In the genomic region with DNA sequence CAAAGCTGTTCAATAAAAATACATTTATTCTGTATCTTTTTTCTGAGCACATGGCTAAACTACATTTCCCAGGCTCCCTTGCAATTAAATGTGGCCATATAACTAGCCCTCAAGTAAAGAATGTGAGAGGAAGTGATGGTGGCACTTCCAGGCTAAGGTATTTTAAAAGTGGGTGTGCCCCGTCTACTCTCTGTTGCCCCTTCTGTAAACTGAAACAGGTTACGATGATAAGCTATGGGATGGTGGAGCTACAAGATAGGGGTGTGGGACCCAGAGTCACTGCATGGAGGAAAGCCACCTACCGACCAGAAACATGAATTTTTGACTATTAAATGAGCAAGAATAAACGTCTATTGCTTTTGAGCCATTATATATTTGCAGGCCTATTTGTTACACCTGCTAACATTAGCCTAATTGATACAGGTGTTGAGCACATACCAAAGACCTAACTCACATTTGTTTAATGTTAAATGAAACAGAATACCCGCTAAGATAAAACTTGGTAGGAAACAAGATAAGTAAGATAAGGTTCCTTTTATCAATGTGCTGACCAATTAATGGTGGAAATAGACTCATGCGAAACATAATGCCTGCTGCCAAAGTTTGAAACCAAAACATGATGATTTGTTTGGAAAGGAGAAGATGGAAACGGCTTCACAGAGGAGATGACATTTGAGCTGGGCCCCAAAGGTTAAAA, we compare ENCODE assay signal across 8 cellular contexts. TPM values are rescaled to one million over a fixed set of nuclear protein-coding genes. Genes with fewer than 3 reads are reported as not detected.
DNase-seq lines count a peak whose midpoint lies in the region; ATAC-seq, FAIRE-seq and TF ChIP-seq lines count a peak whose summit lies in the region.

No MANE protein-coding gene starts in this region.

- peaks cover 5% of the 10 kb centered on the region for H3K36me3 Mint-ChIP-seq in nephron progenitor cell (ENCODE audit: low read depth)

- 38% methylated on average over 7 of the region's 7 CpGs for WGBS in GM12878 (ENCODE audit: insufficient coverage, insufficient replicate concordance, low lambda C conversion rate, missing lambda C conversion rate)
- 75 to 90% methylated on average over 6 to 7 of the region's 7 CpGs for WGBS in gastroesophageal sphincter (ENCODE audit: low coverage in 1 of 2), 2 donors
- WGBS in pancreas, 2 donors: 29 to 33% methylated on average over 7 of the region's 7 CpGs

- H3K27me3 Mint-ChIP-seq in nephron progenitor cell (ENCODE audit: low read depth, poor library complexity): peaks cover 11% of the 10 kb centered on the region

- POLR2A ChIA-PET in GM12878 (lab: Charles Lee): interaction anchor here (0.6 to 2.0 kb wide), 7 partner anchors 9 to 134 kb away, joined by 3 to 8 read pairs (median 3); no protein-coding TSS in a partner anchor

- DNase-seq in NAMALWA (ENCODE audit: low spot score): peak; percentile 41
- DNase-seq in GM12878 (ENCODE audit: low read depth, low spot score): no peak
- no peak for DNase-seq in nephron progenitor cell
- no peak for DNase-seq in AG08396 (ENCODE audit: low spot score)
- no peak for DNase-seq in ascending aorta (ENCODE audit: low spot score in 2 of 2)
- DNase-seq in pancreas: no peak

- in situ Hi-C loops in GM12878 (cut with MboI): no loop called here

- no peaks in the 10 kb centered on the region; the same call in 1 of the 2 replicates for H4K20me1 ChIP-seq in GM12878 (ENCODE audit: control insufficient read depth, insufficient read depth)

- TF ChIP-seq POLR2A in GM12878 (IDR thresholded peaks at IDR 0.05; ENCODE audit: low read depth, low read length) (no peak), gastroesophageal sphincter (IDR thresholded peaks at IDR 0.05) (no peak)

- SMC1A ChIA-PET in GM12878 (lab: Charles Lee; ENCODE audit: uncharacterized antibody, unreplicated experiment): interaction anchor here (0.8 to 9.5 kb wide), 23 partner anchors 12 to 173 kb away, joined by 3 to 65 read pairs (median 4); no protein-coding TSS in a partner anchor

- intact Hi-C loops in GM12878 (cut with micrococcal nuclease; ENCODE audit: unreplicated experiment) (loop anchor here (5.0 kb wide), 2 partner anchors 78 to 148 kb away; no protein-coding TSS in a partner anchor), ascending aorta (cut with DNase I) (loop anchor here (5.0 kb wide), 1 partner anchor 268 kb away; no protein-coding TSS in a partner anchor), pancreas (cut with DNase I) (no loop called here)

- H3K36me3 ChIP-seq in GM12878 (ENCODE audit: control insufficient read depth in 2 of 2, insufficient read depth in 2 of 2, low read length in 1 of 2): peaks cover 0 to 3% of the 10 kb centered on the region in 2 experiments; a peak in 1 of 4 replicates
- H3K36me3 ChIP-seq in gastroesophageal sphincter: no peaks in the 10 kb centered on the region
- no peaks in the 10 kb centered on the region for H3K36me3 ChIP-seq in ascending aorta
- no peaks in the 10 kb centered on the region for H3K36me3 ChIP-seq in pancreas

- peaks cover 73% of the 10 kb centered on the region for H3K4me1 Mint-ChIP-seq in nephron progenitor cell

- TF ChIP-seq EP300 in GM12878 (IDR thresholded peaks at IDR 0.05; ENCODE audit: borderline replicate concordance in 1 of 2, control insufficient read depth in 1 of 2, low read depth in 2 of 2, low read length in 2 of 2) (no peak), gastroesophageal sphincter (IDR thresholded peaks at IDR 0.05) (no peak)

- FAIRE-seq in GM12878 (lab: Jason Lieb, UNC) (no peak), pancreas (lab: Jason Lieb, UNC) (no peak)

- CTCF ChIA-PET in GM12878 (lab: Yijun Ruan, JAX): interaction anchor here (0.8 to 4.1 kb wide), 14 partner anchors 19 to 148 kb away, joined by 3 to 18 read pairs (median 6); no protein-coding TSS in a partner anchor

- RAD21 ChIA-PET in GM12878 (lab: Charles Lee; ENCODE audit: unreplicated experiment): interaction anchor here (0.9 to 4.7 kb wide), 15 partner anchors 14 to 160 kb away, joined by 3 to 49 read pairs (median 4); no protein-coding TSS in a partner anchor

- H3K4me3 ChIP-seq in GM08714 (ENCODE audit: low read length): peak overlapping the region; percentile 83; the same call in 1 of the 2 replicates
- H3K4me3 ChIP-seq in GM12878: peak overlapping the region; percentile 98
- no peak overlapping the region for H3K4me3 ChIP-seq in gastroesophageal sphincter
- H3K4me3 ChIP-seq in ascending aorta: peak overlapping the region in 1 of 2 donors; percentile 83
- no peak overlapping the region for H3K4me3 ChIP-seq in pancreas

- no peaks in the 10 kb centered on the region for H3K27me3 ChIP-seq in GM12878 (replicated peaks in 1 of 2; ENCODE audit: control insufficient read depth in 2 of 2, insufficient read depth in 2 of 2, low read length in 1 of 2)
- H3K27me3 ChIP-seq in gastroesophageal sphincter: peaks cover 15% of the 10 kb centered on the region
- no peaks in the 10 kb centered on the region for H3K27me3 ChIP-seq in ascending aorta
- H3K27me3 ChIP-seq in pancreas: no peaks in the 10 kb centered on the region

- TSS peak; percentile 31 for BruUV-seq in GM12878 (replicated peaks; lab: Mats Ljungman, UMichigan)

- peak overlapping the region; percentile 76 for H3K27ac ChIP-seq in GM12878 (ENCODE audit: control insufficient read depth, insufficient read depth)
- peak overlapping the region in 1 of 4 donors; percentile 84 for H3K27ac ChIP-seq in gastroesophageal sphincter
- no peak overlapping the region for H3K27ac ChIP-seq in ascending aorta
- no peak overlapping the region for H3K27ac ChIP-seq in pancreas

- TF ChIP-seq CTCF in GM12878 (IDR thresholded peaks at IDR 0.05 in 2 of 3, conservative IDR thresholded peaks at IDR 0.05 in 1 of 3; ENCODE audit: control insufficient read depth in 2 of 3, extremely low read depth in 1 of 3, insufficient read depth in 1 of 3, low read depth in 3 of 3, low read length in 3 of 3) (peak in 1 of 3 experiments; percentile 23; a peak in 1 of 6 replicates), nephron progenitor cell (IDR thresholded peaks at IDR 0.05) (no peak), gastroesophageal sphincter (IDR thresholded peaks at IDR 0.05) (no peak), ascending aorta (IDR thresholded peaks at IDR 0.05) (no peak), pancreas (IDR thresholded peaks at IDR 0.05) (no peak)

- no peaks in the 10 kb centered on the region for H3K9me3 ChIP-seq in GM12878 (replicated peaks; ENCODE audit: control insufficient read depth, insufficient read depth, low read length)
- no peaks in the 10 kb centered on the region for H3K9me3 ChIP-seq in gastroesophageal sphincter
- no peaks in the 10 kb centered on the region for H3K9me3 ChIP-seq in ascending aorta
- H3K9me3 ChIP-seq in pancreas: peaks cover 0 to under 1% (median 0%) of the 10 kb centered on the region in 4 donors

- H3K4me1 ChIP-seq in GM12878 (ENCODE audit: control insufficient read depth, insufficient read depth, low read length) (peaks cover 6% of the 10 kb centered on the region), gastroesophageal sphincter (peaks cover 0 to 51% (median 4%) of the 10 kb centered on the region in 3 donors), ascending aorta (peaks cover 0 to 5% of the 10 kb centered on the region in 2 donors), pancreas (peaks cover 0 to 6% (median 0%) of the 10 kb centered on the region in 3 donors)

- H3K4me2 ChIP-seq in GM12878 (ENCODE audit: control insufficient read depth, insufficient read depth): peak overlapping the region; percentile 88

- peak overlapping the region; percentile 91 for H3K4me3 Mint-ChIP-seq in nephron progenitor cell

- no peak overlapping the region for H3K27ac Mint-ChIP-seq in nephron progenitor cell

- no peaks in the 10 kb centered on the region for H3K9me3 Mint-ChIP-seq in nephron progenitor cell

- no peak overlapping the region for H2AFZ ChIP-seq in GM12878 (ENCODE audit: control insufficient read depth, low read depth, low read length)

- peak overlapping the region; percentile 66; the same call in 1 of the 2 replicates for H3K9ac ChIP-seq in GM12878 (ENCODE audit: control insufficient read depth, insufficient read depth, low read length)

- TF ChIP-seq RAD21 in GM12878 (IDR thresholded peaks at IDR 0.05; ENCODE audit: insufficient read depth, low read depth, low read length): no peak

- peaks cover 78% of the 10 kb centered on the region for H3K79me2 ChIP-seq in GM12878 (ENCODE audit: control insufficient read depth, insufficient read depth, low read length)

- ATAC-seq in GM12878 (peak; percentile 35), gastroesophageal sphincter (no peak), pancreas (no peak)

TF ChIP-seq in GM12878, 131 proteins besides CTCF, POLR2A, EP300 and RAD21 (continues in another document):
- TF ChIP-seq HCFC1 (IDR thresholded peaks at IDR 0.05; ENCODE audit: low read length) (peak; percentile 78), SIX5 (IDR thresholded peaks at IDR 0.05; ENCODE audit: low read depth, low read length, severe bottlenecking) (peak; percentile 71)

RNA-seq across cellular contexts. Expression of a gene that starts 3.0 kb away (rescaled TPM):
- 396 and 420 TPM in 2 replicates for total RNA-seq in GM12878 (2013; cell fraction: nucleolus; rRNA removed)
- total RNA-seq in GM12878 (2014; rRNA removed) (174 and 176 TPM in 2 replicates), GM12878 (2014; rRNA removed; fragmentation: Illumina TruSeq; extraction: Trizol) (117 and 122 TPM in 2 replicates), GM12878 (2021) (159 and 167 TPM in 2 replicates), gastroesophageal sphincter (100 to 1,000 TPM in 1 of 4 donors, 10 to 100 TPM in 3; 58.6 to 101 (median 69.9) TPM), ascending aorta (141 TPM), pancreas (10 to 100 TPM in 3 of 6 donors, 1 to 10 TPM in 3; 6.4 to 21.7 (median 11.9) TPM)
- polyA plus RNA-seq in GM12878 (2011; ENCODE audit: low read depth): 42.2 TPM
- polyA plus RNA-seq in GM12878 (2011; rRNA removed) (243 and 247 TPM in 2 replicates), GM12878 (2014; fragmentation: Illumina TruSeq; extraction: Trizol) (152 and 192 TPM in 2 replicates), GM12878 (2014; fragmentation: Nextera tagmentation; extraction: Ambion mirVana) (10 to 100 TPM; 51.4 to 55.1 TPM), GM12878 (2014; rRNA removed) (171 and 228 TPM in 2 replicates), GM12878 (2016; fragmentation: Nextera tagmentation; extraction: Ambion mirVana) (10 to 100 TPM; 54.0 to 71.1 TPM), pancreas (10 to 100 TPM in 1 of 2 donors, 1 to 10 TPM in 1; 8.7 to 16.5 TPM)
- polyA plus RNA-seq in GM12878 (2011; cell fraction: cytosol; rRNA removed): 287 and 300 TPM in 2 replicates
- polyA plus RNA-seq in GM12878 (2011; cell fraction: nucleus; rRNA removed): 483 and 489 TPM in 2 replicates
- polyA plus RNA-seq in GM12878 (2012): 64.5 and 80.5 TPM in 2 replicates
- 353 and 414 TPM in 2 replicates for polyA minus RNA-seq in GM12878 (2011; rRNA and poly(A)+ RNA removed)
- 75.5 and 105 TPM in 2 replicates for polyA minus RNA-seq in GM12878 (2011; cell fraction: cytosol; rRNA and poly(A)+ RNA removed)
- polyA minus RNA-seq in GM12878 (2011; cell fraction: nucleus; rRNA and poly(A)+ RNA removed): 237 and 331 TPM in 2 replicates

Comparison
In these comparisons a context has a peak if more than half of its experiments do, and no peak if none do; other contexts are left out.
1. H3K4me3 ChIP-seq: peak in GM08714 (single experiment) and GM12878 (single experiment); none in gastroesophageal sphincter (0 of 2) and pancreas (0 of 4).
2. intact Hi-C loops: an anchor here in GM12878 (5.0 kb wide) and ascending aorta (5.0 kb wide); none called in pancreas.